In genomic region chr3:177358085-177358967, GRCh38 we compare ENCODE assay signal across 1 cellular context.
TF ChIP-seq lines count a peak whose summit lies in the region.

No MANE protein-coding gene starts in this region.

TF ChIP-seq in HepG2, 621 proteins besides CTCF, POLR2A, EP300 and RAD21 (continued from another document and continues in another):
- no peak for TF ChIP-seq MZF1 (CRISPR knock-in tag; IDR thresholded peaks at IDR 0.05; ENCODE audit: borderline replicate concordance)
- TF ChIP-seq KIAA2018 (CRISPR knock-in tag; IDR thresholded peaks at IDR 0.05; ENCODE audit: borderline replicate concordance) = no peak
- no peak for TF ChIP-seq ZNF646 (CRISPR knock-in tag; IDR thresholded peaks at IDR 0.05)
- no peak for TF ChIP-seq TMF1 (CRISPR knock-in tag; IDR thresholded peaks at IDR 0.05; ENCODE audit: low read depth)
- TF ChIP-seq, protein P1, sequence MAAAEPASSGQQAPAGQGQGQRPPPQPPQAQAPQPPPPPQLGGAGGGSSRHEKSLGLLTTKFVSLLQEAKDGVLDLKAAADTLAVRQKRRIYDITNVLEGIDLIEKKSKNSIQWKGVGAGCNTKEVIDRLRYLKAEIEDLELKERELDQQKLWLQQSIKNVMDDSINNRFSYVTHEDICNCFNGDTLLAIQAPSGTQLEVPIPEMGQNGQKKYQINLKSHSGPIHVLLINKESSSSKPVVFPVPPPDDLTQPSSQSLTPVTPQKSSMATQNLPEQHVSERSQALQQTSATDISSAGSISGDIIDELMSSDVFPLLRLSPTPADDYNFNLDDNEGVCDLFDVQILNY (CRISPR knock-in tag; conservative IDR thresholded peaks at IDR 0.05) = no peak
- TF ChIP-seq ZNF552 (CRISPR knock-in tag; IDR thresholded peaks at IDR 0.05; ENCODE audit: borderline replicate concordance) = no peak
- no peak for TF ChIP-seq RBM22 (optimal IDR thresholded peaks at IDR 0.05; ENCODE audit: low read length)
- TF ChIP-seq MAFG (CRISPR knock-in tag; IDR thresholded peaks at IDR 0.05) = no peak
- no peak for TF ChIP-seq ZNF678 (CRISPR knock-in tag; IDR thresholded peaks at IDR 0.05)
- peak; percentile 49 for TF ChIP-seq MED1 (CRISPR knock-in tag; IDR thresholded peaks at IDR 0.05)
- no peak for TF ChIP-seq PPARG (CRISPR knock-in tag; conservative IDR thresholded peaks at IDR 0.05)
- TF ChIP-seq, protein P2, sequence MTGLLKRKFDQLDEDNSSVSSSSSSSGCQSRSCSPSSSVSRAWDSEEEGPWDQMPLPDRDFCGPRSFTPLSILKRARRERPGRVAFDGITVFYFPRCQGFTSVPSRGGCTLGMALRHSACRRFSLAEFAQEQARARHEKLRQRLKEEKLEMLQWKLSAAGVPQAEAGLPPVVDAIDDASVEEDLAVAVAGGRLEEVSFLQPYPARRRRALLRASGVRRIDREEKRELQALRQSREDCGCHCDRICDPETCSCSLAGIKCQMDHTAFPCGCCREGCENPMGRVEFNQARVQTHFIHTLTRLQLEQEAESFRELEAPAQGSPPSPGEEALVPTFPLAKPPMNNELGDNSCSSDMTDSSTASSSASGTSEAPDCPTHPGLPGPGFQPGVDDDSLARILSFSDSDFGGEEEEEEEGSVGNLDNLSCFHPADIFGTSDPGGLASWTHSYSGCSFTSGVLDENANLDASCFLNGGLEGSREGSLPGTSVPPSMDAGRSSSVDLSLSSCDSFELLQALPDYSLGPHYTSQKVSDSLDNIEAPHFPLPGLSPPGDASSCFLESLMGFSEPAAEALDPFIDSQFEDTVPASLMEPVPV (CRISPR knock-in tag; IDR thresholded peaks at IDR 0.05) = no peak
- TF ChIP-seq NR0B2 (CRISPR knock-in tag; IDR thresholded peaks at IDR 0.05) = no peak
- TF ChIP-seq ZNF34 (CRISPR knock-in tag; IDR thresholded peaks at IDR 0.05; ENCODE audit: borderline replicate concordance) = no peak
- no peak for TF ChIP-seq ZNF749 (CRISPR knock-in tag; IDR thresholded peaks at IDR 0.05; ENCODE audit: borderline replicate concordance)
- TF ChIP-seq, protein P3, sequence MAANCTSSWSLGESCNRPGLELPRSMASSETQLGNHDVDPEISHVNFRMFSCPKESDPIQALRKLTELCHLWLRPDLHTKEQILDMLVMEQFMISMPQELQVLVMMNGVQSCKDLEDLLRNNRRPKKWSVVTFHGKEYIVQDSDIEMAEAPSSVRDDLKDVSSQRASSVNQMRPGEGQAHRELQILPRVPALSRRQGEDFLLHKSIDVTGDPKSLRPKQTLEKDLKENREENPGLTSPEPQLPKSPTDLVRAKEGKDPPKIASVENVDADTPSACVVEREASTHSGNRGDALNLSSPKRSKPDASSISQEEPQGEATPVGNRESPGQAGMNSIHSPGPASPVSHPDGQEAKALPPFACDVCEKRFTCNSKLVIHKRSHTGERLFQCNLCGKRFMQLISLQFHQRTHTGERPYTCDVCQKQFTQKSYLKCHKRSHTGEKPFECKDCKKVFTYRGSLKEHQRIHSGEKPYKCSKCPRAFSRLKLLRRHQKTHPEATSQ (CRISPR knock-in tag; IDR thresholded peaks at IDR 0.05; ENCODE audit: borderline replicate concordance) = no peak
- no peak for TF ChIP-seq ZNF24 (IDR thresholded peaks at IDR 0.05)
- TF ChIP-seq AKAP8 (CRISPR knock-in tag; IDR thresholded peaks at IDR 0.05) = no peak
- no peak for TF ChIP-seq GPN1 (CRISPR knock-in tag; IDR thresholded peaks at IDR 0.05; ENCODE audit: borderline replicate concordance)
- TF ChIP-seq BRCA1 (CRISPR knock-in tag; IDR thresholded peaks at IDR 0.05) = no peak; the same call in 1 of the 2 replicates
- no peak for TF ChIP-seq ZNF792 (CRISPR knock-in tag; IDR thresholded peaks at IDR 0.05)
- no peak for TF ChIP-seq HOXA5 (CRISPR knock-in tag; IDR thresholded peaks at IDR 0.05)
- TF ChIP-seq DR1 (CRISPR knock-in tag; IDR thresholded peaks at IDR 0.05) = no peak; the same call in 1 of the 2 replicates
- TF ChIP-seq GATA4 (IDR thresholded peaks at IDR 0.05; ENCODE audit: borderline replicate concordance, low read depth) = 0 out of 2 replicates have a peak, but pooled peaks have one; percentile 26
- peak; percentile 8; the same call in 1 of the 2 replicates for TF ChIP-seq SATB2 (CRISPR knock-in tag; IDR thresholded peaks at IDR 0.05)
- TF ChIP-seq PAX8 (CRISPR knock-in tag; IDR thresholded peaks at IDR 0.05; ENCODE audit: borderline replicate concordance) = no peak
- TF ChIP-seq ZNF329 (CRISPR knock-in tag; IDR thresholded peaks at IDR 0.05; ENCODE audit: low read depth) = no peak
- no peak for TF ChIP-seq ZSCAN25 (CRISPR knock-in tag; IDR thresholded peaks at IDR 0.05)
- no peak for TF ChIP-seq ZNF709 (CRISPR knock-in tag; IDR thresholded peaks at IDR 0.05)
- no peak for TF ChIP-seq BHLHE40 (IDR thresholded peaks at IDR 0.05; ENCODE audit: low read length)
- TF ChIP-seq ZNF609 (CRISPR knock-in tag; IDR thresholded peaks at IDR 0.05; ENCODE audit: borderline replicate concordance) = no peak; the same call in 1 of the 2 replicates
- no peak; the same call in 1 of the 2 replicates for TF ChIP-seq HOXA3 (CRISPR knock-in tag; IDR thresholded peaks at IDR 0.05)
- no peak; the same call in 1 of the 2 replicates for TF ChIP-seq BORCS8-MEF2B (CRISPR knock-in tag; IDR thresholded peaks at IDR 0.05)
- no peak for TF ChIP-seq CAMTA2 (CRISPR knock-in tag; IDR thresholded peaks at IDR 0.05; ENCODE audit: borderline replicate concordance)
- TF ChIP-seq MED13 (CRISPR knock-in tag; IDR thresholded peaks at IDR 0.05) = no peak
- TF ChIP-seq ZNF253 (CRISPR knock-in tag; IDR thresholded peaks at IDR 0.05; ENCODE audit: borderline replicate concordance) = no peak
- no peak for TF ChIP-seq DNMT1 (CRISPR knock-in tag; IDR thresholded peaks at IDR 0.05)
